Comparison of ENCODE assay signal across 1 cellular context in the genomic region with DNA sequence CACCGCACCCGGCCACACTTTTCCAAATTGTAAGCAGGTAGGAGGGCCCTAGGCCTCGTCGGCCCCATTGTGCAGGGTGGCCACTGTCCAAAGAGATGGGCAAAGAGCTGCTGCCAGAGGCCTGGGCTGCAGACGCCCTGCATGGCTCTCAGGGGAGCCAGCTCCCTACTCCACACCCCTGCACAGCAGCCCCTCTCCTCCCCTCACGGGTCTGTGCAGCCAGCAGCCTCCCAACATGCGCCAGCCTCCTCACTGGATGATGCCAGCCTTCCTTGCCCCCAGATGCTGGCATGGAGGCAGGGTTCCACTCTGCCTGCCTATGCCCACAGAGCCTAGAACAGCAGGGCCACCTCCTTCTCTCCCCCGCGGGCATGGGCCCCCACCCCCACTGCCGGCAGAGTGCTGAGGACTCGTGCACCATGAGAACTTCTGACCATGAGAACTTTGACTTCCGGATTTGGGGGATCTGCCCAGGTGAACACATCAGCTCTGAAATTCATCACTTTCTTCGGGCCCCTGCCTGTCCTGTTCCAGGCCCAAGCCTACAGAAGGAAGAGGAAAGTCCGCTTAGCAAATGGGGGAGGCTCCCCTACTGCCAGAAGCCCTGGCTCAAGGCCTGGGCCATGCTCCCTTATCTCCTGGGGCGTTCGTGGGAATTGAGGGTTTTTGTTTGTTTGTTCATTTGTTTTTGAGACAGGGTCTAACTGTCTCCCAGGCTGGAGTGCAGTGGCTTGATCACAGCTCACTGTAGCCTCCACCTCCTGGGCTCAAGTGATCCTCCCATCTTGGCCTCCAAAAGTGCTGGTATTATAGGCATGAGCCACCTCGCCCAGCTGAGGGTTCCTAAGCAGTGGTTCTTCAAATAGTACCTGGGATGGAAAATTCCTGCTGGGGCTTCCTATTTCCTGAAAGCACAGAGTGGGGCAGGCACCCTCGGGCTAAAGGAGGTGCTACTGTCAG.
TF ChIP-seq lines count a peak whose summit lies in the region.

No MANE protein-coding gene starts in this region.

TF ChIP-seq in HCT116, 20 proteins besides CTCF, POLR2A, EP300 and RAD21:
- TF ChIP-seq POLR2AphosphoS5 (IDR thresholded peaks at IDR 0.05; ENCODE audit: low read depth, low read length): 0 out of 2 replicates have a peak, but pooled peaks have one; percentile 11
- no peak for TF ChIP-seq ZFX (IDR thresholded peaks at IDR 0.05)
- no peak for TF ChIP-seq YY1 (IDR thresholded peaks at IDR 0.05; ENCODE audit: extremely low read depth, insufficient replicate concordance, low read depth, low read length)
